Comparison of ENCODE assay signal across 8 cellular contexts in genomic region chr9:34611811-34612787, GRCh38. TPM values are rescaled to one million over a fixed set of nuclear protein-coding genes. Genes with fewer than 3 reads are reported as not detected.
DNase-seq lines count a peak whose midpoint lies in the region; ATAC-seq and TF ChIP-seq lines count a peak whose summit lies in the region.

Gene RPP25L (minus strand): TSS chr9:34612097. CDS start chr9:34611296, 801 bp downstream.

- H3K27ac ChIP-seq in AG04450 (ENCODE audit: low read depth, low read length) (peak within 1 kb of the TSS; percentile 47), coronary artery (peak within 1 kb of the TSS; percentile 61 to 89)

- H3K9me3 ChIP-seq in AG04450 (ENCODE audit: control insufficient read depth, insufficient read depth, low read length) = no peaks in the 10 kb centered on the region; the same call in 1 of the 2 replicates

- peaks cover 24% of the 10 kb centered on the region for H3K36me3 Mint-ChIP-seq in activated CD4-positive, alpha-beta T cell treated with anti-CD3 and anti-CD28 coated beads, Interleukin-2, amount 10 ng/mL, durations not matched to agents 24 days and 14 days (ENCODE audit: low read depth)

- H3K4me3 ChIP-seq in AG04450 (ENCODE audit: low read depth, low read length) (peak within 1 kb of the TSS; percentile 86), coronary artery (peak within 1 kb of the TSS; percentile 87)

- H3K4me1 Mint-ChIP-seq in activated CD4-positive, alpha-beta T cell treated with anti-CD3 and anti-CD28 coated beads, Interleukin-2, amount 10 ng/mL, durations not matched to agents 24 days and 14 days = peaks cover 21% of the 10 kb centered on the region

- DNase-seq in AG04450 (ENCODE audit: low read depth, low spot score) = peak; percentile 42
- peak; percentile 71 for DNase-seq in NCI-H2227 treated with DMSO at 0.1 percent for 48 hours (lab: John Stamatoyannopoulos, UW)
- peak; percentile 97 for DNase-seq in activated CD4-positive, alpha-beta T cell treated with anti-CD3 and anti-CD28 coated beads, Interleukin-2, amount 10 ng/mL, durations not matched to agents 24 days and 14 days
- DNase-seq in coronary artery (ENCODE audit: low spot score) = peak; percentile 85
- peak; percentile 91 for DNase-seq in left lobe of liver (ENCODE audit: low spot score)
- peak; percentile 84 to 91 for DNase-seq in stimulated activated CD4-positive, alpha-beta T cell treated with anti-CD3 and anti-CD28 coated beads, Interleukin-2, amount 100 ng/mL, for 24 hours

- H3K27me3 ChIP-seq in AG04450 (ENCODE audit: control insufficient read depth, insufficient read depth, low read length) = no peaks in the 10 kb centered on the region

- intact Hi-C loops in activated CD4-positive, alpha-beta T cell treated with anti-CD3 and anti-CD28 coated beads, Interleukin-2, amount 10 ng/mL, durations not matched to agents 24 days and 14 days (cut with micrococcal nuclease) = loop anchor here (1.0 to 5.0 kb wide), 7 partner anchors 8 to 485 kb away; partner anchors contain the start of genes DCAF12, DCTN3, DNAI1 and FAM219A

- peak within 1 kb of the TSS; percentile 97 for H3K27ac Mint-ChIP-seq in activated CD4-positive, alpha-beta T cell treated with anti-CD3 and anti-CD28 coated beads, Interleukin-2, amount 10 ng/mL, durations not matched to agents 24 days and 14 days

- H3K4me3 Mint-ChIP-seq in activated CD4-positive, alpha-beta T cell treated with anti-CD3 and anti-CD28 coated beads, Interleukin-2, amount 10 ng/mL, durations not matched to agents 24 days and 14 days = peak within 1 kb of the TSS; percentile 96

- POLR2A ChIA-PET in AG04450 (lab: Yijun Ruan, JAX) = interaction anchor here (0.7 to 0.9 kb wide), 3 partner anchors 8 to 90 kb away, joined by 3 read pairs; partner anchors contain the start of genes DCTN3 and SIGMAR1

- H3K27me3 Mint-ChIP-seq in activated CD4-positive, alpha-beta T cell treated with anti-CD3 and anti-CD28 coated beads, Interleukin-2, amount 10 ng/mL, durations not matched to agents 24 days and 14 days = no peaks in the 10 kb centered on the region

- H3K9me3 Mint-ChIP-seq in activated CD4-positive, alpha-beta T cell treated with anti-CD3 and anti-CD28 coated beads, Interleukin-2, amount 10 ng/mL, durations not matched to agents 24 days and 14 days = no peaks in the 10 kb centered on the region

- TF ChIP-seq CTCF in AG04450 (IDR thresholded peaks at IDR 0.05; ENCODE audit: low read depth, low read length) (no peak), coronary artery (IDR thresholded peaks at IDR 0.05) (no peak)

- ATAC-seq in GM18858 (IDR thresholded peaks at IDR 0.05; ENCODE audit: unreplicated experiment) = peak; percentile 67
- peak; percentile 79 for ATAC-seq in HG03066 (IDR thresholded peaks at IDR 0.05; ENCODE audit: low read depth, unreplicated experiment)
- ATAC-seq in left lobe of liver = peak; percentile 93

- CTCF ChIA-PET in AG04450 (lab: Charles Lee) = interaction anchor here (0.7 to 7.6 kb wide), 9 partner anchors 8 to 208 kb away, joined by 3 to 111 read pairs (median 4); partner anchors contain the start of gene DCTN3

RNA-seq across cellular contexts. Expression of gene RPP25L, which starts in this region (rescaled TPM):
- polyA plus RNA-seq in AG04450 (2011; rRNA removed) = 19.4 and 25.4 TPM in 2 replicates
- polyA minus RNA-seq in AG04450 (2011; rRNA and poly(A)+ RNA removed) = 8.6 and 15.6 TPM in 2 replicates
- total RNA-seq in activated CD4-positive, alpha-beta T cell treated with anti-CD3 and anti-CD28 coated beads, Interleukin-2, amount 10 ng/mL, durations not matched to agents 24 days and 14 days = 34.8 and 36.1 TPM in 2 replicates
- total RNA-seq in left lobe of liver = 25.5 TPM

Comparison
In these comparisons a context has a peak if more than half of its experiments do, and no peak if none do; other contexts are left out.
1. Peak in every context shown above with its lines: DNase-seq, ATAC-seq, H3K4me3 ChIP-seq and H3K27ac ChIP-seq.
2. DNase-seq: peak in every context shown above with its lines; median percentile 97 in activated CD4-positive, alpha-beta T cell treated with anti-CD3 and anti-CD28 coated beads, Interleukin-2, amount 10 ng/mL, durations not matched to agents 24 days and 14 days; 91 in left lobe of liver; 88 in stimulated activated CD4-positive, alpha-beta T cell treated with anti-CD3 and anti-CD28 coated beads, Interleukin-2, amount 100 ng/mL, for 24 hours; 85 in coronary artery; 71 in NCI-H2227 treated with DMSO at 0.1 percent for 48 hours; 42 in AG04450.